In the genomic region with DNA sequence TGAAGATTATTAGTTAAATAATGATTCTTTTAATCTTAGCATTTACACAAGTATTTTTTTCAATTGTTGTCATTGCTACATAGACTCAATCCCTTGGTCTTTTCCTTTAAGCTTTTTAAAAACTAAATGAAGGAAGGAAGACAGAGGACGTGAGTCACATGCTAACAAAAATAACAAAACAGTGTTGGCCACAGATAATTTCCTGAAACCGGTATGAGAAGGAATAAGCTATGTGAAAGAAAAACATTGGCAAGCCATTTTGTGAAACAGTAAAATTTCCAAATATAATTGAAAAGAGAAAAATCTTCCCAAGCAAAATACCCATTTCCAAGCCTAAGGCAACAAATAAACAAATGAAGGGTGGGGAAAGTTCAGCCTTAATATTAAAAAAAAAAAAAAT, we compare ENCODE assay signal across 12 cellular contexts.
A peak's percentile ranks its signal among the peaks of the same experiment; 100 is the strongest.
DNase-seq lines count a peak whose midpoint lies in the region; ATAC-seq and TF ChIP-seq lines count a peak whose summit lies in the region.
"Had no signal": no experiment of that assay in that cellular context is flagged by ENCODE, and none has a peak within 500 bp of the region (broad histone marks: within the 10 kb centered on the region; RNA-seq: fewer than 3 reads in every experiment).

No MANE protein-coding gene starts in this region.

- CTCF ChIA-PET in IMR-90 (lab: Yijun Ruan, JAX) = interaction anchor here (0.6 kb wide), 3 partner anchors 40 to 362 kb away, joined by 9 to 11 read pairs (median 9); no protein-coding TSS in a partner anchor

- peak; percentile 86 for ATAC-seq in IMR-90 (ENCODE audit: low read depth)
- ATAC-seq in heart right ventricle = peak in 5 of 8 donors; percentile 59 to 74 (median 62)
- no peak for ATAC-seq in omental fat pad (ENCODE audit: low FRiP score)
- ATAC-seq in psoas muscle = no peak

- H3K9me3 ChIP-seq in IMR-90 (ENCODE audit: control insufficient read depth, insufficient read depth, low read length) = no peaks in the 10 kb centered on the region
- no peaks in the 10 kb centered on the region for H3K9me3 ChIP-seq in heart right ventricle
- no peaks in the 10 kb centered on the region for H3K9me3 ChIP-seq in subcutaneous abdominal adipose tissue (ENCODE audit: control insufficient read depth in 5 of 5, low read length in 5 of 5)
- H3K9me3 ChIP-seq in Peyer's patch = no peaks in the 10 kb centered on the region
- no peaks in the 10 kb centered on the region for H3K9me3 ChIP-seq in psoas muscle
- H3K9me3 ChIP-seq: colonic mucosa had no signal

- H3K9me1 ChIP-seq in IMR-90 (ENCODE audit: insufficient read depth, low read length) = peaks cover 3% of the 10 kb centered on the region; the same call in 1 of the 2 replicates

- no CpG with 5 or more reads among the region's 2 CpGs for WGBS in IMR-90 (ENCODE audit: extremely low coverage in 2 of 2, insufficient read length in 1 of 2), 2 experiments
- WGBS in heart right ventricle, 2 donors = 24 to 46% methylated on average over 2 of the region's 2 CpGs
- 19 to 22% (median 20%) methylated on average over 2 of the region's 2 CpGs for WGBS in psoas muscle, 3 donors

- no peak overlapping the region for H2AFZ ChIP-seq in IMR-90 (replicated peaks; ENCODE audit: low read length, poor library complexity)
- H2AFZ ChIP-seq: parathyroid adenoma had no signal

- no peak overlapping the region for H2BK15ac ChIP-seq in IMR-90 (ENCODE audit: low read depth, low read length)

- no peak overlapping the region; a peak in 1 of 4 replicates for H4K8ac ChIP-seq in IMR-90 (ENCODE audit: low read depth in 2 of 2, low read length in 2 of 2)

- no peak for TF ChIP-seq POLR2A in IMR-90 (IDR thresholded peaks at IDR 0.05; ENCODE audit: low read depth, low read length)
- no peak for TF ChIP-seq POLR2A in Peyer's patch (IDR thresholded peaks at IDR 0.05)

- dilution Hi-C loops in IMR-90 (cut with HindIII; ENCODE audit: low sequenced_read_pairs, unreplicated experiment) = no loop called here

- H2BK5ac ChIP-seq in IMR-90 (ENCODE audit: low read depth, low read length, poor library complexity, severe bottlenecking) = peak overlapping the region; percentile 61

- no TSS peak for BruUV-seq in IMR-90 (replicated peaks; lab: Mats Ljungman, UMichigan)

- H3K18ac ChIP-seq in IMR-90 (ENCODE audit: low read depth, low read length) = no peak overlapping the region

- TF ChIP-seq RAD21 in IMR-90 (IDR thresholded peaks at IDR 0.05; ENCODE audit: low read length) = 0 out of 2 replicates have a peak, but pooled peaks have one; percentile 6

- POLR2A ChIA-PET in IMR-90 (lab: Charles Lee; ENCODE audit: unreplicated experiment) = interaction anchor here (0.7 kb wide), 2 partner anchors 10 to 150 kb away, joined by 3 to 7 read pairs; no protein-coding TSS in a partner anchor

- no peak overlapping the region for H3K56ac ChIP-seq in IMR-90 (ENCODE audit: extremely low read depth, insufficient read depth, low read length)

- peak overlapping the region; percentile 30; the same call in 1 of the 2 replicates for H3K4me2 ChIP-seq in IMR-90 (ENCODE audit: low read depth, low read length)

- DNase-seq in IMR-90 (peak; percentile 84), amniotic epithelial cell (ENCODE audit: low read depth) (peak; percentile 68), heart right ventricle (no peak), omental fat pad (ENCODE audit: low spot score) (no peak), Peyer's patch (no peak), globus pallidus (ENCODE audit: low spot score) (no peak), psoas muscle (no peak)
- DNase-seq: colonic mucosa, GF-D8, NCI-H2081 had no signal

- H3K36me3 ChIP-seq in IMR-90 (ENCODE audit: control insufficient read depth, insufficient read depth, low read length) (no peaks in the 10 kb centered on the region), heart right ventricle (no peaks in the 10 kb centered on the region), subcutaneous abdominal adipose tissue (ENCODE audit: control insufficient read depth in 5 of 5, insufficient read depth in 5 of 5, low read length in 5 of 5) (no peaks in the 10 kb centered on the region), Peyer's patch (no peaks in the 10 kb centered on the region), psoas muscle (ENCODE audit: insufficient read depth in 1 of 2, low read depth in 1 of 2) (no peaks in the 10 kb centered on the region)
- H3K36me3 ChIP-seq: colonic mucosa had no signal

- 0 out of 2 replicates have a peak overlapping the region, but pooled peaks have one; percentile 8 for H2BK20ac ChIP-seq in IMR-90 (ENCODE audit: low read depth, low read length)

- no peaks in the 10 kb centered on the region for H4K20me1 ChIP-seq in IMR-90 (ENCODE audit: insufficient read depth, low read length)

- H3K4me3 ChIP-seq in IMR-90 (ENCODE audit: insufficient read depth, low read depth, low read length) (no peak overlapping the region), heart right ventricle (no peak overlapping the region), subcutaneous abdominal adipose tissue (ENCODE audit: low read depth in 1 of 5, low read length in 5 of 5) (no peak overlapping the region), Peyer's patch (no peak overlapping the region), psoas muscle (no peak overlapping the region)
- H3K4me3 ChIP-seq: colonic mucosa had no signal

- H4K91ac ChIP-seq in IMR-90 (ENCODE audit: insufficient read depth, low read depth, low read length) = no peak overlapping the region

- TF ChIP-seq CTCF in IMR-90 (conservative IDR thresholded peaks at IDR 0.05; ENCODE audit: low read depth, low read length) (no peak), heart right ventricle (IDR thresholded peaks at IDR 0.05) (no peak), omental fat pad (IDR thresholded peaks at IDR 0.05) (no peak), Peyer's patch (IDR thresholded peaks at IDR 0.05) (no peak), psoas muscle (IDR thresholded peaks at IDR 0.05) (no peak)

- H3K4ac ChIP-seq in IMR-90 (ENCODE audit: low read depth, low read length) = no peak overlapping the region

- in situ Hi-C loops in IMR-90 (cut with MboI; ENCODE audit: low sequenced_read_pairs) = no loop called here

- no peak overlapping the region; the same call in 1 of the 2 replicates for H4K5ac ChIP-seq in IMR-90 (ENCODE audit: low read depth, low read length)

- H3K27ac ChIP-seq in IMR-90 (ENCODE audit: insufficient read depth, low read length) (peak overlapping the region; percentile 26; the same call in 1 of the 2 replicates), heart right ventricle (peak overlapping the region in 7 of 10 donors; percentile 4 to 77 (median 47)), subcutaneous abdominal adipose tissue (ENCODE audit: low read depth, low read length) (peak overlapping the region; percentile 2), Peyer's patch (peak overlapping the region in 1 of 4 donors; percentile 1), psoas muscle (no peak overlapping the region)
- H3K27ac ChIP-seq: colonic mucosa, parathyroid adenoma had no signal

- H3K79me1 ChIP-seq in IMR-90 (ENCODE audit: low read depth in 1 of 2, low read length in 2 of 2) = no peaks in the 10 kb centered on the region

- H3K4me1 ChIP-seq in IMR-90 (ENCODE audit: control insufficient read depth, insufficient read depth, low read length) (peaks cover 6% of the 10 kb centered on the region), heart right ventricle (peaks cover 0 to 45% (median 20%) of the 10 kb centered on the region in 9 donors), subcutaneous abdominal adipose tissue (ENCODE audit: control insufficient read depth in 5 of 5, insufficient read depth in 5 of 5, low read length in 5 of 5) (peaks cover 0 to 9% (median 4%) of the 10 kb centered on the region in 5 donors), Peyer's patch (no peaks in the 10 kb centered on the region), psoas muscle (no peaks in the 10 kb centered on the region)
- H3K4me1 ChIP-seq: colonic mucosa, parathyroid adenoma had no signal

- no peak overlapping the region for H2AK5ac ChIP-seq in IMR-90 (ENCODE audit: low read depth, low read length)

- intact Hi-C loops in IMR-90 (cut with micrococcal nuclease) (no loop called here), heart right ventricle (cut with DNase I) (loop anchor here in 4 of 10 donors (5.0 to 10.0 kb wide), 3 partner anchors 209 to 537 kb away; no protein-coding TSS in a partner anchor), psoas muscle (cut with DNase I) (no loop called here)

- no peaks in the 10 kb centered on the region for H3K27me3 ChIP-seq in IMR-90 (ENCODE audit: control insufficient read depth, insufficient read depth, low read length)
- no peaks in the 10 kb centered on the region for H3K27me3 ChIP-seq in heart right ventricle
- H3K27me3 ChIP-seq in subcutaneous abdominal adipose tissue (ENCODE audit: control insufficient read depth in 5 of 5, insufficient read depth in 4 of 5, low read length in 5 of 5) = no peaks in the 10 kb centered on the region
- H3K27me3 ChIP-seq in Peyer's patch = no peaks in the 10 kb centered on the region
- no peaks in the 10 kb centered on the region for H3K27me3 ChIP-seq in psoas muscle (ENCODE audit: insufficient read depth in 3 of 3, low read length in 2 of 3)
- H3K27me3 ChIP-seq: colonic mucosa had no signal

- H3K23ac ChIP-seq in IMR-90 (ENCODE audit: low read depth, low read length) = no peak overlapping the region

- H3K14ac ChIP-seq in IMR-90 (replicated peaks; ENCODE audit: low read depth, low read length) = no peak overlapping the region

- peak overlapping the region; percentile 32; the same call in 1 of the 2 replicates for H2BK120ac ChIP-seq in IMR-90 (ENCODE audit: low read depth, low read length)

- H2AK9ac ChIP-seq in IMR-90 (replicated peaks; ENCODE audit: low read depth, low read length, poor library complexity) = no peak overlapping the region

- H3K9ac ChIP-seq in IMR-90 (ENCODE audit: low read depth, low read length) = no peak overlapping the region
- no peak overlapping the region for H3K9ac ChIP-seq in subcutaneous abdominal adipose tissue (ENCODE audit: low read length in 5 of 5)
- H3K9ac ChIP-seq: parathyroid adenoma had no signal

TF ChIP-seq in IMR-90, 13 proteins besides CTCF, POLR2A, EP300 and RAD21 (continues in another document):
- TF ChIP-seq CEBPB (IDR thresholded peaks at IDR 0.05; ENCODE audit: low read depth, low read length) = 0 out of 2 replicates have a peak, but pooled peaks have one; percentile 22
- TF ChIP-seq RCOR1 (IDR thresholded peaks at IDR 0.05; ENCODE audit: insufficient replicate concordance, low read length) = no peak
- no peak for TF ChIP-seq MXI1 (IDR thresholded peaks at IDR 0.05; ENCODE audit: borderline replicate concordance, low read depth, low read length)
- peak; percentile 41; the same call in 1 of the 2 replicates for TF ChIP-seq FOS (IDR thresholded peaks at IDR 0.05; ENCODE audit: low read depth, low read length)
- TF ChIP-seq RFX5 (IDR thresholded peaks at IDR 0.05; ENCODE audit: low read depth, low read length) = no peak
- TF ChIP-seq BHLHE40 (IDR thresholded peaks at IDR 0.05; ENCODE audit: low read depth, low read length) = 0 out of 2 replicates have a peak, but pooled peaks have one; percentile 9
- TF ChIP-seq SMC3 (IDR thresholded peaks at IDR 0.05; ENCODE audit: low read depth, low read length) = no peak

Comparison
In these comparisons a context has a peak if more than half of its experiments do, and no peak if none do; other contexts are left out.
1. ATAC-seq: peak in IMR-90 (single experiment) and heart right ventricle (5 of 8); none in omental fat pad (single experiment) and psoas muscle (0 of 4).
2. DNase-seq: peak in IMR-90 (single experiment) and amniotic epithelial cell (single experiment); none in heart right ventricle (0 of 2), omental fat pad (single experiment), Peyer's patch (0 of 3), globus pallidus (single experiment) and psoas muscle (0 of 2).